Comparison of ENCODE assay signal across 1 cellular context in the genomic region with DNA sequence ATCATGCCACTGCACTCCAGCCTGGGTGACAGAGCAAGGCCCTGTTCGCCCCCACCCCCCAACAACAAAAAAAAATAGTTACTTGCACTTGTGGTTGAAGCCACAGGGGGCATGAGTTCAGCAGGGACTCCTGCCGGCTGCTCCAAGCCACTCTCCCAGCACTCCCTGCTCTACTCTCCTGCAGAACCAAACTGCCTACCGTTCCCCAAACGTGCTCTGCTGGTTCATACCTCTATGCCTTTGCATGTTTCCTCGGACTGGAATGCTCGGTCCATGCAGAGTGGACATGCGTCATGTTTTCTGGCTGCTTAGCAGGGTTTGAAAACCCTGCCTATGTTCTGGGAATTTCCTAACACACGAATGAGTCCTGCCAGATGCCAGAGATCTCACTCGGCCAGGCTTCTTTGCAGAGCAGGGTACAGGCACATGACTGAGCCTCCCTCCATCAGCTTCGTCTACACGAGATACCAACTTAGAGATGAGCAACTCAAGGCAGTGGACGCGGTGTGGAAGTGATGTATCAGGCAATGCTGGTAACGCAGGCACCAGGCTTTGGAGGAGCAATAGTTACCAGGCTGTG.
A peak's percentile ranks its signal among the peaks of the same experiment; 100 is the strongest.
TF ChIP-seq lines count a peak whose summit lies in the region.

No MANE protein-coding gene starts in this region.

TF ChIP-seq in HepG2, 621 proteins besides CTCF, POLR2A, EP300 and RAD21 (continues in another document):
- 0 out of 2 replicates have a peak, but pooled peaks have one; percentile 15 for TF ChIP-seq KAT8 (CRISPR knock-in tag; IDR thresholded peaks at IDR 0.05)
- peak; percentile 91 for TF ChIP-seq ZNF362 (CRISPR knock-in tag; IDR thresholded peaks at IDR 0.05; ENCODE audit: borderline replicate concordance)
- peak; percentile 52 for TF ChIP-seq STAG1 (CRISPR knock-in tag; IDR thresholded peaks at IDR 0.05)
- 0 out of 2 replicates have a peak, but pooled peaks have one; percentile 21 for TF ChIP-seq ZBTB7B (CRISPR knock-in tag; IDR thresholded peaks at IDR 0.05)
- TF ChIP-seq XRCC5 (optimal IDR thresholded peaks at IDR 0.05; ENCODE audit: low read length): peak; percentile 57
- TF ChIP-seq, protein P1, sequence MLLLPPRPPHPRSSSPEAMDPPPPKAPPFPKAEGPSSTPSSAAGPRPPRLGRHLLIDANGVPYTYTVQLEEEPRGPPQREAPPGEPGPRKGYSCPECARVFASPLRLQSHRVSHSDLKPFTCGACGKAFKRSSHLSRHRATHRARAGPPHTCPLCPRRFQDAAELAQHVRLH (CRISPR knock-in tag; IDR thresholded peaks at IDR 0.05; ENCODE audit: borderline replicate concordance, low read depth): peak; percentile 47; the same call in 1 of the 2 replicates
- TF ChIP-seq ZNF7 (CRISPR knock-in tag; IDR thresholded peaks at IDR 0.05): no peak
- TF ChIP-seq, protein P2, sequence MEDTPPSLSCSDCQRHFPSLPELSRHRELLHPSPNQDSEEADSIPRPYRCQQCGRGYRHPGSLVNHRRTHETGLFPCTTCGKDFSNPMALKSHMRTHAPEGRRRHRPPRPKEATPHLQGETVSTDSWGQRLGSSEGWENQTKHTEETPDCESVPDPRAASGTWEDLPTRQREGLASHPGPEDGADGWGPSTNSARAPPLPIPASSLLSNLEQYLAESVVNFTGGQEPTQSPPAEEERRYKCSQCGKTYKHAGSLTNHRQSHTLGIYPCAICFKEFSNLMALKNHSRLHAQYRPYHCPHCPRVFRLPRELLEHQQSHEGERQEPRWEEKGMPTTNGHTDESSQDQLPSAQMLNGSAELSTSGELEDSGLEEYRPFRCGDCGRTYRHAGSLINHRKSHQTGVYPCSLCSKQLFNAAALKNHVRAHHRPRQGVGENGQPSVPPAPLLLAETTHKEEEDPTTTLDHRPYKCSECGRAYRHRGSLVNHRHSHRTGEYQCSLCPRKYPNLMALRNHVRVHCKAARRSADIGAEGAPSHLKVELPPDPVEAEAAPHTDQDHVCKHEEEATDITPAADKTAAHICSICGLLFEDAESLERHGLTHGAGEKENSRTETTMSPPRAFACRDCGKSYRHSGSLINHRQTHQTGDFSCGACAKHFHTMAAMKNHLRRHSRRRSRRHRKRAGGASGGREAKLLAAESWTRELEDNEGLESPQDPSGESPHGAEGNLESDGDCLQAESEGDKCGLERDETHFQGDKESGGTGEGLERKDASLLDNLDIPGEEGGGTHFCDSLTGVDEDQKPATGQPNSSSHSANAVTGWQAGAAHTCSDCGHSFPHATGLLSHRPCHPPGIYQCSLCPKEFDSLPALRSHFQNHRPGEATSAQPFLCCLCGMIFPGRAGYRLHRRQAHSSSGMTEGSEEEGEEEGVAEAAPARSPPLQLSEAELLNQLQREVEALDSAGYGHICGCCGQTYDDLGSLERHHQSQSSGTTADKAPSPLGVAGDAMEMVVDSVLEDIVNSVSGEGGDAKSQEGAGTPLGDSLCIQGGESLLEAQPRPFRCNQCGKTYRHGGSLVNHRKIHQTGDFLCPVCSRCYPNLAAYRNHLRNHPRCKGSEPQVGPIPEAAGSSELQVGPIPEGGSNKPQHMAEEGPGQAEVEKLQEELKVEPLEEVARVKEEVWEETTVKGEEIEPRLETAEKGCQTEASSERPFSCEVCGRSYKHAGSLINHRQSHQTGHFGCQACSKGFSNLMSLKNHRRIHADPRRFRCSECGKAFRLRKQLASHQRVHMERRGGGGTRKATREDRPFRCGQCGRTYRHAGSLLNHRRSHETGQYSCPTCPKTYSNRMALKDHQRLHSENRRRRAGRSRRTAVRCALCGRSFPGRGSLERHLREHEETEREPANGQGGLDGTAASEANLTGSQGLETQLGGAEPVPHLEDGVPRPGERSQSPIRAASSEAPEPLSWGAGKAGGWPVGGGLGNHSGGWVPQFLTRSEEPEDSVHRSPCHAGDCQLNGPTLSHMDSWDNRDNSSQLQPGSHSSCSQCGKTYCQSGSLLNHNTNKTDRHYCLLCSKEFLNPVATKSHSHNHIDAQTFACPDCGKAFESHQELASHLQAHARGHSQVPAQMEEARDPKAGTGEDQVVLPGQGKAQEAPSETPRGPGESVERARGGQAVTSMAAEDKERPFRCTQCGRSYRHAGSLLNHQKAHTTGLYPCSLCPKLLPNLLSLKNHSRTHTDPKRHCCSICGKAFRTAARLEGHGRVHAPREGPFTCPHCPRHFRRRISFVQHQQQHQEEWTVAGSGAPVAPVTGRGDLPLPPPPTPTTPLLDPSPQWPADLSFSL (CRISPR knock-in tag; IDR thresholded peaks at IDR 0.05): peak; percentile 38; the same call in 1 of the 2 replicates
- TF ChIP-seq ZBTB7A (CRISPR knock-in tag; IDR thresholded peaks at IDR 0.05): 0 out of 2 replicates have a peak, but pooled peaks have one; percentile 31
- TF ChIP-seq, protein P3, sequence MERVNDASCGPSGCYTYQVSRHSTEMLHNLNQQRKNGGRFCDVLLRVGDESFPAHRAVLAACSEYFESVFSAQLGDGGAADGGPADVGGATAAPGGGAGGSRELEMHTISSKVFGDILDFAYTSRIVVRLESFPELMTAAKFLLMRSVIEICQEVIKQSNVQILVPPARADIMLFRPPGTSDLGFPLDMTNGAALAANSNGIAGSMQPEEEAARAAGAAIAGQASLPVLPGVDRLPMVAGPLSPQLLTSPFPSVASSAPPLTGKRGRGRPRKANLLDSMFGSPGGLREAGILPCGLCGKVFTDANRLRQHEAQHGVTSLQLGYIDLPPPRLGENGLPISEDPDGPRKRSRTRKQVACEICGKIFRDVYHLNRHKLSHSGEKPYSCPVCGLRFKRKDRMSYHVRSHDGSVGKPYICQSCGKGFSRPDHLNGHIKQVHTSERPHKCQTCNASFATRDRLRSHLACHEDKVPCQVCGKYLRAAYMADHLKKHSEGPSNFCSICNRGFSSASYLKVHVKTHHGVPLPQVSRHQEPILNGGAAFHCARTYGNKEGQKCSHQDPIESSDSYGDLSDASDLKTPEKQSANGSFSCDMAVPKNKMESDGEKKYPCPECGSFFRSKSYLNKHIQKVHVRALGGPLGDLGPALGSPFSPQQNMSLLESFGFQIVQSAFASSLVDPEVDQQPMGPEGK (CRISPR knock-in tag; IDR thresholded peaks at IDR 0.05): peak; percentile 74
- TF ChIP-seq ZBTB38 (CRISPR knock-in tag; IDR thresholded peaks at IDR 0.05): no peak
- peak; percentile 29 for TF ChIP-seq ASH2L (IDR thresholded peaks at IDR 0.05; ENCODE audit: insufficient read length, low read depth, low read length)
- TF ChIP-seq REPIN1 (CRISPR knock-in tag; IDR thresholded peaks at IDR 0.05; ENCODE audit: borderline replicate concordance, low read depth): 0 out of 2 replicates have a peak, but pooled peaks have one; percentile 24
- TF ChIP-seq, protein P4, sequence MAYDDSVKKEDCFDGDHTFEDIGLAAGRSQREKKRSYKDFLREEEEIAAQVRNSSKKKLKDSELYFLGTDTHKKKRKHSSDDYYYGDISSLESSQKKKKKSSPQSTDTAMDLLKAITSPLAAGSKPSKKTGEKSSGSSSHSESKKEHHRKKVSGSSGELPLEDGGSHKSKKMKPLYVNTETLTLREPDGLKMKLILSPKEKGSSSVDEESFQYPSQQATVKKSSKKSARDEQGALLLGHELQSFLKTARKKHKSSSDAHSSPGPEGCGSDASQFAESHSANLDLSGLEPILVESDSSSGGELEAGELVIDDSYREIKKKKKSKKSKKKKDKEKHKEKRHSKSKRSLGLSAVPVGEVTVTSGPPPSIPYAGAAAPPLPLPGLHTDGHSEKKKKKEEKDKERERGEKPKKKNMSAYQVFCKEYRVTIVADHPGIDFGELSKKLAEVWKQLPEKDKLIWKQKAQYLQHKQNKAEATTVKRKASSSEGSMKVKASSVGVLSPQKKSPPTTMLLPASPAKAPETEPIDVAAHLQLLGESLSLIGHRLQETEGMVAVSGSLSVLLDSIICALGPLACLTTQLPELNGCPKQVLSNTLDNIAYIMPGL (CRISPR knock-in tag; IDR thresholded peaks at IDR 0.05; ENCODE audit: borderline replicate concordance in 1 of 2, low read depth in 1 of 2): peak; percentile 42 to 71; a peak in 1 of 4 replicates
- TF ChIP-seq HNRNPLL (IDR thresholded peaks at IDR 0.05; ENCODE audit: low read depth, low read length, poor library complexity, severe bottlenecking): no peak
- no peak for TF ChIP-seq POGZ (CRISPR knock-in tag; IDR thresholded peaks at IDR 0.05)
- TF ChIP-seq ZFX (CRISPR knock-in tag; IDR thresholded peaks at IDR 0.05; ENCODE audit: low read depth): 0 out of 2 replicates have a peak, but pooled peaks have one; percentile 56
- TF ChIP-seq MATR3 (CRISPR knock-in tag; IDR thresholded peaks at IDR 0.05): no peak
- TF ChIP-seq CHCHD3 (CRISPR knock-in tag; IDR thresholded peaks at IDR 0.05): 0 out of 2 replicates have a peak, but pooled peaks have one; percentile 50
- peak; percentile 19; the same call in 1 of the 2 replicates for TF ChIP-seq ZSCAN21 (CRISPR knock-in tag; IDR thresholded peaks at IDR 0.05; ENCODE audit: borderline replicate concordance)
- TF ChIP-seq MTERF4 (CRISPR knock-in tag; IDR thresholded peaks at IDR 0.05): 0 out of 2 replicates have a peak, but pooled peaks have one; percentile 51
- peak; percentile 40; the same call in 1 of the 2 replicates for TF ChIP-seq ZNF563 (CRISPR knock-in tag; IDR thresholded peaks at IDR 0.05)
- TF ChIP-seq ZNF687 (CRISPR knock-in tag; IDR thresholded peaks at IDR 0.05): peak; percentile 75
- TF ChIP-seq NR1H2 (CRISPR knock-in tag; IDR thresholded peaks at IDR 0.05; ENCODE audit: borderline replicate concordance, low read depth): no peak
- TF ChIP-seq ZNF251 (CRISPR knock-in tag; IDR thresholded peaks at IDR 0.05): no peak
- peak; percentile 28; the same call in 1 of the 2 replicates for TF ChIP-seq ZNF619 (CRISPR knock-in tag; IDR thresholded peaks at IDR 0.05)
- TF ChIP-seq KDM2A (CRISPR knock-in tag; IDR thresholded peaks at IDR 0.05; ENCODE audit: borderline replicate concordance, low read depth): 0 out of 2 replicates have a peak, but pooled peaks have one; percentile 26
- TF ChIP-seq, protein P5, sequence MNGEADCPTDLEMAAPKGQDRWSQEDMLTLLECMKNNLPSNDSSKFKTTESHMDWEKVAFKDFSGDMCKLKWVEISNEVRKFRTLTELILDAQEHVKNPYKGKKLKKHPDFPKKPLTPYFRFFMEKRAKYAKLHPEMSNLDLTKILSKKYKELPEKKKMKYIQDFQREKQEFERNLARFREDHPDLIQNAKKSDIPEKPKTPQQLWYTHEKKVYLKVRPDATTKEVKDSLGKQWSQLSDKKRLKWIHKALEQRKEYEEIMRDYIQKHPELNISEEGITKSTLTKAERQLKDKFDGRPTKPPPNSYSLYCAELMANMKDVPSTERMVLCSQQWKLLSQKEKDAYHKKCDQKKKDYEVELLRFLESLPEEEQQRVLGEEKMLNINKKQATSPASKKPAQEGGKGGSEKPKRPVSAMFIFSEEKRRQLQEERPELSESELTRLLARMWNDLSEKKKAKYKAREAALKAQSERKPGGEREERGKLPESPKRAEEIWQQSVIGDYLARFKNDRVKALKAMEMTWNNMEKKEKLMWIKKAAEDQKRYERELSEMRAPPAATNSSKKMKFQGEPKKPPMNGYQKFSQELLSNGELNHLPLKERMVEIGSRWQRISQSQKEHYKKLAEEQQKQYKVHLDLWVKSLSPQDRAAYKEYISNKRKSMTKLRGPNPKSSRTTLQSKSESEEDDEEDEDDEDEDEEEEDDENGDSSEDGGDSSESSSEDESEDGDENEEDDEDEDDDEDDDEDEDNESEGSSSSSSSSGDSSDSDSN (CRISPR knock-in tag; IDR thresholded peaks at IDR 0.05): 0 out of 2 replicates have a peak, but pooled peaks have one; percentile 28
- no peak for TF ChIP-seq EEA1 (CRISPR knock-in tag; IDR thresholded peaks at IDR 0.05; ENCODE audit: borderline replicate concordance)
- TF ChIP-seq ZNF724P (CRISPR knock-in tag; IDR thresholded peaks at IDR 0.05; ENCODE audit: borderline replicate concordance): peak; percentile 61; the same call in 1 of the 2 replicates
- TF ChIP-seq ATF2 (CRISPR knock-in tag; IDR thresholded peaks at IDR 0.05): no peak
